31 cellular contexts compared by ENCODE assay signal in the genomic region with DNA sequence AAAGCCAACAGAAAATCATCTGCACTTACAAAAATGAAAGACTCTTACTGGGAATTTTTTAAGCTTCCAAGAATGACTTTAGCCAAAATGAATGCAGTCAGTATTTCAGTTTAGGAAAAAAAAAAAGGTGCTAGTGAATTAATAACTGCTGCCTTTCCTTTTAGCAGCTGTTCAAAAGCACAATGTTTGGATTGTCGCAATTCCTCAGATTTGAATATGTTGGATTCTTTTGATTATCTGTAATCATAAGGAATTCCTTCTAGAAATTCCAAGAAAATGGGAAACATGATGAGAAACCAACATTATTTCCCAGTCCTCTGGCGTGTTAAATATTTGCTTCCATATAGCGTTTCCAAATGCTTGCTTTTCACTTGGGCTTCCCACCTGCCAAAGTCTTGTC.
"Had no signal": no experiment of that assay in that cellular context is flagged by ENCODE, and none has a peak within 500 bp of the region (broad histone marks: within the 10 kb centered on the region; RNA-seq: fewer than 3 reads in every experiment).

No MANE protein-coding gene starts in this region.

- H3K9me3 ChIP-seq: left lung, lower lobe of right lung, neutrophil, spleen, tibial nerve, uterus had no signal

- H3K4me2 ChIP-seq: hepatocyte, neural progenitor cell had no signal

- H3K27me3 Mint-ChIP-seq: progenitor cell of endocrine pancreas; stimulated activated memory B cell treated with anti-CD40 and anti-IgM and Interleukin-4, amounts not matched to agents 10 μg/mL and 1 μg/mL and 100 μg/mL, for 72 hours; stimulated activated naive CD8-positive, alpha-beta T cell treated with anti-CD3 and anti-CD28 coated beads, Interleukin-15, amount 100 ng/mL, for 72 hours; type B pancreatic cell had no signal

- H3K79me2 ChIP-seq: hepatocyte had no signal

- H3K27me3 ChIP-seq: heart right ventricle, hepatocyte, left lung, neural progenitor cell, neutrophil, spleen, tibial nerve, uterus had no signal

- H3K4me1 ChIP-seq: heart right ventricle, left lung, lower lobe of right lung, neural progenitor cell, spleen, tibial nerve, uterus had no signal

- ATAC-seq: heart right ventricle; left colon; left lung; lower lobe of right lung; naive thymus-derived CD8-positive, alpha-beta T cell; right cardiac atrium; sciatic nerve; stimulated activated memory B cell treated with anti-CD40 and anti-IgM and Interleukin-4, amounts not matched to agents 10 μg/mL and 1 μg/mL and 100 μg/mL, for 72 hours; stimulated activated naive CD8-positive, alpha-beta T cell treated with anti-CD3 and anti-CD28 coated beads, Interleukin-15, amount 100 ng/mL, for 72 hours had no signal

- H3K4me3 Mint-ChIP-seq: mesothelial cell of epicardium; naive thymus-derived CD8-positive, alpha-beta T cell; nephron; neural progenitor cell; stimulated activated memory B cell treated with anti-CD40 and anti-IgM and Interleukin-4, amounts not matched to agents 10 μg/mL and 1 μg/mL and 100 μg/mL, for 72 hours; stimulated activated naive CD8-positive, alpha-beta T cell treated with anti-CD3 and anti-CD28 coated beads, Interleukin-15, amount 100 ng/mL, for 72 hours; type B pancreatic cell had no signal

- H3K27ac ChIP-seq: heart right ventricle, hepatocyte, left lung, lower lobe of right lung, neural progenitor cell, neutrophil, spleen, tibial nerve, uterus had no signal

- H2AFZ ChIP-seq: hepatocyte, neural progenitor cell had no signal

- H3K9ac ChIP-seq: neural progenitor cell had no signal

- H3K4me1 Mint-ChIP-seq: mesothelial cell of epicardium; naive thymus-derived CD8-positive, alpha-beta T cell; neural progenitor cell; stimulated activated memory B cell treated with anti-CD40 and anti-IgM and Interleukin-4, amounts not matched to agents 10 μg/mL and 1 μg/mL and 100 μg/mL, for 72 hours; stimulated activated naive CD8-positive, alpha-beta T cell treated with anti-CD3 and anti-CD28 coated beads, Interleukin-15, amount 100 ng/mL, for 72 hours had no signal

- H3K36me3 ChIP-seq: heart right ventricle, left lung, lower lobe of right lung, neural progenitor cell, neutrophil, spleen, tibial nerve, uterus had no signal

- DNase-seq: heart right ventricle; kidney glomerular epithelial cell; left colon; left lung; lower lobe of right lung; mammary epithelial cell; mesendoderm; naive thymus-derived CD8-positive, alpha-beta T cell; occipital lobe; retina; right cardiac atrium; small intestine; spleen; stimulated activated CD4-positive, alpha-beta T cell treated with anti-CD3 and anti-CD28 coated beads, Interleukin-1b, Interleukin-23, amount 100 ng/mL, for 48 hours; stimulated activated CD4-positive, alpha-beta T cell treated with anti-CD3 and anti-CD28 coated beads, Interleukin-2, amount 100 ng/mL, for 48 hours; stimulated activated CD4-positive, alpha-beta T cell treated with anti-CD3 and anti-CD28 coated beads, Interleukin-4, amount 100 ng/mL, for 4 hours; stimulated activated CD8-positive, alpha-beta memory T cell treated with anti-CD3 and anti-CD28 coated beads, Interleukin-4, amount 100 ng/mL, for 48 hours; stimulated activated naive CD4-positive, alpha-beta T cell treated with Interleukin-2 at 50 U/mL for 16 hours; stimulated activated naive CD8-positive, alpha-beta T cell treated with anti-CD3 and anti-CD28 coated beads, Interleukin-15, amount 100 ng/mL, for 72 hours; substantia nigra; uterus had no signal

- H3K36me3 Mint-ChIP-seq: mesothelial cell of epicardium; naive thymus-derived CD8-positive, alpha-beta T cell; neural progenitor cell; stimulated activated memory B cell treated with anti-CD40 and anti-IgM and Interleukin-4, amounts not matched to agents 10 μg/mL and 1 μg/mL and 100 μg/mL, for 72 hours; type B pancreatic cell had no signal

- H3K9me3 Mint-ChIP-seq: mesothelial cell of epicardium; naive thymus-derived CD8-positive, alpha-beta T cell; nephron; neural progenitor cell; stimulated activated memory B cell treated with anti-CD40 and anti-IgM and Interleukin-4, amounts not matched to agents 10 μg/mL and 1 μg/mL and 100 μg/mL, for 72 hours; stimulated activated naive CD8-positive, alpha-beta T cell treated with anti-CD3 and anti-CD28 coated beads, Interleukin-15, amount 100 ng/mL, for 72 hours; type B pancreatic cell had no signal

- H3K4me3 ChIP-seq: heart right ventricle, hepatocyte, left lung, lower lobe of right lung, neural progenitor cell, spleen, tibial nerve, uterus had no signal

- H3K27ac Mint-ChIP-seq: mesothelial cell of epicardium; naive thymus-derived CD8-positive, alpha-beta T cell; neural progenitor cell; progenitor cell of endocrine pancreas; stimulated activated memory B cell treated with anti-CD40 and anti-IgM and Interleukin-4, amounts not matched to agents 10 μg/mL and 1 μg/mL and 100 μg/mL, for 72 hours; stimulated activated naive CD8-positive, alpha-beta T cell treated with anti-CD3 and anti-CD28 coated beads, Interleukin-15, amount 100 ng/mL, for 72 hours; type B pancreatic cell had no signal
